ENCODE assay signal across 33 cellular contexts in the genomic region with DNA sequence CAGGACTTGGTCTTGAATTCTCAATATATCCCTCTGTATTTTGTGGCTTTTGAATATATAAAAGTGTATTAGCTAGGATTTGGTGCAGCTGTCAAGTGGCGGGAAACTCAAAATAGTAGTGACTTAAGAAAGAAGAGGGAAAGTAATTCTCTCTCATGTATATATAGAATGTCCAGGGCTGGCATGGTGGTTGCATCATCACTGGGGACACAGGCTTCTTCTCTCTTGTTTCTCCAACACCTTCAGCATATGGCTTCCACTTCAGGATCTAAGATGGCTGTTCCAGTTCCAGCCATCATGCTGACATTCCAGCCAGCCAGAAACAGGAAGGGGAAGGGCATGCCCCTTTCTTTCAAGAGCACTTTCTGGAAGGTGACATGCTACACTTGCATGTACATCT. TPM values are rescaled to one million over a fixed set of nuclear protein-coding genes. Genes with fewer than 3 reads are reported as not detected.
"Had no signal": no experiment of that assay in that cellular context is flagged by ENCODE, and none has a peak within 500 bp of the region (broad histone marks: within the 10 kb centered on the region; RNA-seq: fewer than 3 reads in every experiment).

No MANE protein-coding gene starts in this region.

- DNase-seq: dermis blood vessel endothelial cell; dorsolateral prefrontal cortex; effector CD4-positive, alpha-beta T cell; effector memory CD4-positive, alpha-beta T cell; erythroblast; esophagus squamous epithelium; foreskin fibroblast; foreskin melanocyte; gastrocnemius medialis; glutamatergic neuron; head of caudate nucleus; heart right ventricle; hippocampal formation; left cardiac atrium; left lung; left ventricle myocardium superior; lower lobe of right lung; mesenchymal stem cell; mucosa of descending colon; naive B cell had no signal

- H3K27me3 ChIP-seq: esophagus squamous epithelium, gastrocnemius medialis, left lung had no signal

- H3K4me1 Mint-ChIP-seq: mesothelial cell of epicardium, naive B cell had no signal

- H3K4me3 ChIP-seq: coronary artery, dorsolateral prefrontal cortex, esophagus squamous epithelium, gastrocnemius medialis, heart right ventricle, left lung, lower lobe of right lung, mucosa of descending colon had no signal

- ATAC-seq: esophagus mucosa, gastrocnemius medialis, heart right ventricle, left cardiac atrium, left lung, left ventricle myocardium superior, lower lobe of right lung, mucosa of descending colon had no signal

- H3K4me3 Mint-ChIP-seq: mesothelial cell of epicardium, naive B cell had no signal

- H3K36me3 Mint-ChIP-seq: mesothelial cell of epicardium had no signal

- H3K9me3 ChIP-seq: esophagus squamous epithelium, gastrocnemius medialis, lower lobe of right lung, mucosa of descending colon had no signal

- H3K4me1 ChIP-seq: esophagus squamous epithelium, gastrocnemius medialis, heart right ventricle, left lung, lower lobe of right lung had no signal

- H3K36me3 ChIP-seq: esophagus squamous epithelium, gastrocnemius medialis, heart right ventricle, left lung, lower lobe of right lung had no signal

- H3K9me3 Mint-ChIP-seq: mesothelial cell of epicardium had no signal

- FAIRE-seq: colon, islet of Langerhans, keratinocyte had no signal

- H3K27ac Mint-ChIP-seq: mesothelial cell of epicardium, naive B cell had no signal

- H3K27ac ChIP-seq: coronary artery, dorsolateral prefrontal cortex, epithelial cell of prostate, esophagus squamous epithelium, gastrocnemius medialis, heart right ventricle, left lung, lower lobe of right lung had no signal

RNA-seq across cellular contexts. Expression of a gene that starts 11.8 kb away (rescaled TPM):
- total RNA-seq: dermis blood vessel endothelial cell, esophagus mucosa, esophagus squamous epithelium, gastrocnemius medialis, glomerular endothelial cell, heart right ventricle, kidney epithelial cell, left cardiac atrium, left lung, left ventricle myocardium superior, lower leg skin, lower lobe of right lung, lung microvascular endothelial cell, mesenteric fat pad, mesothelial cell of epicardium, mucosa of descending colon, myocyte had no signal
- polyA plus RNA-seq: heart right ventricle, keratinocyte had no signal
